In the genomic region with DNA sequence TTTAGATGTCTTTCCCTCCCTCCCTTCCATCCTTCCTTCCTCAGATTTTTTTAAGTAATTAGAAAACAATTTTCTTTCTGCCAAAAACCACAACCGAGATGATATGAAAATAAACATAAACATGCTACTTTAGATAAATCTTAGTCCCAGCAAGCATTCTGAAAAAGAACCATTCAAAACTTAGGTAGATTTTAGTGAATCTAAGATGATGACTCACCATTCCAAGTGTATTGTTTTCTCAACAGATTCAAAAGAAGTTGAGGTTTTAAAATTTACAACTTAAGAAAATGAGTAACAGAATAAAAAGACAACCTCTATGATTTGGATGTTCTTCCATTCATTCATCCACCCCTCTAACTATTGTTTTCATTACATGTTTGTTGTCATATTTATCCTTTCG, we compare ENCODE assay signal across 23 cellular contexts.
"Had no signal": no experiment of that assay in that cellular context is flagged by ENCODE, and none has a peak within 500 bp of the region (broad histone marks: within the 10 kb centered on the region; RNA-seq: fewer than 3 reads in every experiment).

No MANE protein-coding gene starts in this region.

- H3K36me3 ChIP-seq: brain microvascular endothelial cell, cardiac muscle cell, MG63 had no signal

- H3K4me3 ChIP-seq: cardiac muscle cell, MG63, PC-9 had no signal

- ATAC-seq: activated CD8-positive, alpha-beta memory T cell treated with anti-CD3 and anti-CD28 coated beads, Interleukin-2, amount 10 ng/mL, durations not matched to agents 7 days and 5 days; T-helper 17 cell; WTC11 had no signal

- H3K9me3 ChIP-seq: MG63 had no signal

- H3K27ac ChIP-seq: brain microvascular endothelial cell, cardiac muscle cell, PC-9 had no signal

- DNase-seq: activated CD4-positive, alpha-beta T cell treated with anti-CD3 and anti-CD28 coated beads for 48 hours; activated CD4-positive, alpha-beta T cell treated with anti-CD3 and anti-CD28 coated beads, Interleukin-2, amount 50 U/mL, for 48 hours; activated CD4-positive, CD25-positive, alpha-beta regulatory T cell treated with anti-CD3 and anti-CD28 coated beads, Interleukin-2, amount 50 U/mL, for 72 hours; activated CD8-positive, alpha-beta memory T cell treated with anti-CD3 and anti-CD28 coated beads, Interleukin-2, amount 10 ng/mL, durations not matched to agents 7 days and 5 days; activated effector memory CD4-positive, alpha-beta T cell treated with Interleukin-2 at 50 U/mL for 16 hours; activated naive CD4-positive, alpha-beta T cell; activated T-cell treated with anti-CD3 and anti-CD28 coated beads, Interleukin-2, amount 50 U/mL, for 24 hours; aorta; brain microvascular endothelial cell; KG1; MG63; NCI-H1105; NCI-H1436; NCI-H1694 treated with DMSO at 0.1 percent for 48 hours; NCI-H2081; NCI-H510A treated with DMSO at 0.1 percent for 48 hours; NCI-H69; PC-9; SHP77 treated with DMSO at 0.1 percent for 48 hours; T-helper 17 cell; T-helper 9 cell had no signal
